ENCODE assay signal across 8 cellular contexts in the genomic region with DNA sequence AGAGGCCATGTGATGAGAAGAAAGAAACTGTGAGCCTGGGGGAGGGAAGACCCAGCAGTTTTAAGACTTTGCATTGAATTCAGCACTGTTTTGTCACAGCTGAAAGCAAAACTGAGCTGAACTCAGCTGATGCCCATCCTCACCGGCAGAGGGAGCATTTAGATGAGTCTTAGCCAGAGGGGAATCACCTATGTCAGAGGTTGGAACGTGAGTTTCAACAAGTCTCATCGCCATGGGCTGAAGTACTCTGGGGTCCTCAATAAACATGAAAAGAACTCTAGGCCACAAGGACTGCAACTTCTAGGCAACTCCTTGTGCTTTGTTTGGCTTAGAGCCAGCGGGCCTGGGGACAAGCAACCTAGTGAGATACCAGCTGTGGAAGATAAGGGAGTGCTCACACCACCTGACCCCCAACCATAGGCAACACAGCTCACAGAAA.
A peak's percentile ranks its signal among the peaks of the same experiment; 100 is the strongest.
DNase-seq lines count a peak whose midpoint lies in the region; ATAC-seq and TF ChIP-seq lines count a peak whose summit lies in the region.

No MANE protein-coding gene starts in this region.

- intact Hi-C loops in posterior vena cava (cut with DNase I): no loop called here

- peak; percentile 75 for DNase-seq in GM12865 (ENCODE audit: low read depth)
- DNase-seq in KBM-7: peak; percentile 47
- DNase-seq in SKM-1 (lab: John Stamatoyannopoulos, UW; ENCODE audit: unreplicated experiment): peak; percentile 25
- peak; percentile 58 for DNase-seq in amniotic epithelial cell (ENCODE audit: low read depth)
- peak; percentile 60 for DNase-seq in iPS-NIHi11 (ENCODE audit: low spot score)
- DNase-seq in stimulated activated CD4-positive, alpha-beta T cell treated with anti-CD3 and anti-CD28 coated beads, Interleukin-15, amount 100 ng/mL, for 48 hours (ENCODE audit: low read depth in 2 of 2): peak; percentile 24 to 47
- DNase-seq in posterior vena cava (ENCODE audit: low spot score): no peak

- ATAC-seq in GM21825 (IDR thresholded peaks at IDR 0.05; ENCODE audit: unreplicated experiment): peak; percentile 98

- TF ChIP-seq CTCF in GM12865 (IDR thresholded peaks at IDR 0.05; ENCODE audit: insufficient read depth, low read depth, low read length, missing control alignments): peak; percentile 88

- H3K4me3 ChIP-seq in GM12865 (ENCODE audit: low read depth, low read length): no peak overlapping the region

- in situ Hi-C loops in KBM-7 (cut with MboI; ENCODE audit: low pct_unique_long_range_greater_than_20kb, low sequenced_read_pairs): no loop called here
